ENCODE assay signal across 8 cellular contexts in genomic region chr5:138274189-138274853, GRCh38. TPM values are rescaled to one million over a fixed set of nuclear protein-coding genes. Genes with fewer than 3 reads are reported as not detected.
A peak's percentile ranks its signal among the peaks of the same experiment; 100 is the strongest.
DNase-seq lines count a peak whose midpoint lies in the region; ATAC-seq, FAIRE-seq and TF ChIP-seq lines count a peak whose summit lies in the region.

A gene with protein sequence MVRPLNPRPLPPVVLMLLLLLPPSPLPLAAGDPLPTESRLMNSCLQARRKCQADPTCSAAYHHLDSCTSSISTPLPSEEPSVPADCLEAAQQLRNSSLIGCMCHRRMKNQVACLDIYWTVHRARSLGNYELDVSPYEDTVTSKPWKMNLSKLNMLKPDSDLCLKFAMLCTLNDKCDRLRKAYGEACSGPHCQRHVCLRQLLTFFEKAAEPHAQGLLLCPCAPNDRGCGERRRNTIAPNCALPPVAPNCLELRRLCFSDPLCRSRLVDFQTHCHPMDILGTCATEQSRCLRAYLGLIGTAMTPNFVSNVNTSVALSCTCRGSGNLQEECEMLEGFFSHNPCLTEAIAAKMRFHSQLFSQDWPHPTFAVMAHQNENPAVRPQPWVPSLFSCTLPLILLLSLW (minus strand): TSS chr5:138274621. CDS start chr5:138274424, 197 bp downstream.

- peaks cover 28% of the 10 kb centered on the region for H3K4me1 Mint-ChIP-seq in progenitor cell of endocrine pancreas (ENCODE audit: low read depth)

- H3K27ac ChIP-seq in VCaP (peak within 1 kb of the TSS; percentile 80), fibroblast of lung (ENCODE audit: insufficient read depth, low read length) (no peak within 1 kb of the TSS), small intestine (ENCODE audit: low read depth in 1 of 2, low read length in 1 of 2) (no peak within 1 kb of the TSS)

- H3K9ac ChIP-seq in fibroblast of lung (ENCODE audit: insufficient read depth, low read length), result no peak within 1 kb of the TSS

- no peaks in the 10 kb centered on the region for H4K20me1 ChIP-seq in fibroblast of lung (ENCODE audit: control insufficient read depth, extremely low read depth, insufficient read depth, low read length)

- no peak within 1 kb of the TSS for H2AFZ ChIP-seq in fibroblast of lung (ENCODE audit: low read length)

- no peaks in the 10 kb centered on the region for H3K36me3 Mint-ChIP-seq in progenitor cell of endocrine pancreas (ENCODE audit: insufficient read depth)

- H3K27ac Mint-ChIP-seq in progenitor cell of endocrine pancreas, result no peak within 1 kb of the TSS

- H3K36me3 ChIP-seq in fibroblast of lung (ENCODE audit: control insufficient read depth, insufficient read depth, low read length) (no peaks in the 10 kb centered on the region), small intestine (ENCODE audit: control insufficient read depth in 2 of 2, insufficient read depth in 2 of 2, low read length in 2 of 2) (no peaks in the 10 kb centered on the region)

- DNase-seq in fibroblast of lung (ENCODE audit: low read depth in 2 of 2) (peak in 1 of 2 donors; percentile 26), progenitor cell of endocrine pancreas (ENCODE audit: low spot score, unreplicated experiment) (peak; percentile 23), GOT3 (lab: John Stamatoyannopoulos, UW) (no peak), small intestine (no peak)

- ATAC-seq in GM21390 (IDR thresholded peaks at IDR 0.05; ENCODE audit: unreplicated experiment) (no peak), GM18870 (IDR thresholded peaks at IDR 0.05; ENCODE audit: unreplicated experiment) (no peak)

- H3K4me1 ChIP-seq in fibroblast of lung (ENCODE audit: control insufficient read depth, extremely low read depth, insufficient read depth, low read length), result no peaks in the 10 kb centered on the region
- peaks cover 0 to 2% of the 10 kb centered on the region in 2 donors for H3K4me1 ChIP-seq in small intestine (ENCODE audit: control insufficient read depth in 2 of 2, insufficient read depth in 1 of 2, low read depth in 1 of 2, low read length in 1 of 2)

- 2 to 3% (median 2%) methylated on average over 38 to 62 of the region's 62 CpGs for WGBS in small intestine, 3 donors

- H3K79me2 ChIP-seq in fibroblast of lung (ENCODE audit: control insufficient read depth, insufficient read depth, low read length), result no peaks in the 10 kb centered on the region

- peaks cover 7% of the 10 kb centered on the region for H3K27me3 ChIP-seq in fibroblast of lung (ENCODE audit: control insufficient read depth, insufficient read depth, low read length)
- no peaks in the 10 kb centered on the region for H3K27me3 ChIP-seq in small intestine (ENCODE audit: control insufficient read depth in 2 of 2, insufficient read depth in 2 of 2, low read length in 2 of 2)

- H3K9me3 ChIP-seq in fibroblast of lung (ENCODE audit: control insufficient read depth, insufficient read depth, low read depth, low read length) (no peaks in the 10 kb centered on the region), small intestine (ENCODE audit: control insufficient read depth, low read depth) (no peaks in the 10 kb centered on the region)

- no peak for FAIRE-seq in small intestine (lab: Jason Lieb, UNC)

- H3K4me3 ChIP-seq in GM08714 (ENCODE audit: low read length) (peak within 1 kb of the TSS; percentile 13; the same call in 1 of the 2 replicates), fibroblast of lung (replicated peaks in 1 of 4; ENCODE audit: control extremely low read depth in 1 of 4, insufficient read depth in 1 of 4, low read depth in 3 of 4, low read length in 4 of 4) (peak within 1 kb of the TSS in 1 of 4 experiments; percentile 42), small intestine (ENCODE audit: low read depth in 1 of 2, low read length in 2 of 2) (peak within 1 kb of the TSS in 1 of 2 donors; percentile 42)

- TF ChIP-seq CTCF in VCaP (conservative IDR thresholded peaks at IDR 0.05) (no peak), fibroblast of lung (conservative IDR thresholded peaks at IDR 0.05 in 1 of 2, IDR thresholded peaks at IDR 0.05 in 1 of 2; ENCODE audit: low read depth in 1 of 2, low read length in 2 of 2) (no peak), progenitor cell of endocrine pancreas (IDR thresholded peaks at IDR 0.05; ENCODE audit: unreplicated experiment) (no peak)

- H3K4me2 ChIP-seq in fibroblast of lung (ENCODE audit: extremely low read depth, insufficient read depth, low read length), result peak within 1 kb of the TSS; percentile 28

- H3K4me3 Mint-ChIP-seq in progenitor cell of endocrine pancreas (ENCODE audit: low read depth), result peak within 1 kb of the TSS; percentile 61

- no peaks in the 10 kb centered on the region for H3K9me3 Mint-ChIP-seq in progenitor cell of endocrine pancreas (ENCODE audit: low read depth)

- peaks cover 16% of the 10 kb centered on the region for H3K27me3 Mint-ChIP-seq in progenitor cell of endocrine pancreas

RNA-seq across cellular contexts. Expression of the gene that starts here (rescaled TPM):
- total RNA-seq in fibroblast of lung (not detected in 2 replicates), progenitor cell of endocrine pancreas (22.9 and 24.4 TPM in 2 replicates)
- polyA plus RNA-seq in fibroblast of lung (not detected in 2 replicates), small intestine (1 to 10 TPM in 1 of 3 donors, under 1 TPM in 1, not detected in 1; 0.67 to 1.1 TPM)
- not detected in 2 replicates for polyA plus RNA-seq in fibroblast of lung (2012)
- not detected in 2 replicates for polyA minus RNA-seq in fibroblast of lung (ENCODE audit: low replicate concordance)

Comparison
In these comparisons a context has a peak if more than half of its experiments do, and no peak if none do; other contexts are left out.
1. RNA of the gene that starts here (total RNA-seq): 22.9 to 24.4 TPM in progenitor cell of endocrine pancreas; not detected in fibroblast of lung; every median in the first group is over 10 times any median in the second.